Comparison of ENCODE assay signal across 9 cellular contexts in genomic region chr7:144437370-144438191, GRCh38. TPM values are rescaled to one million over a fixed set of nuclear protein-coding genes. Genes with fewer than 3 reads are reported as not detected.
DNase-seq lines count a peak whose midpoint lies in the region; ATAC-seq and TF ChIP-seq lines count a peak whose summit lies in the region.
"Had no signal": no experiment of that assay in that cellular context is flagged by ENCODE, and none has a peak within 500 bp of the region (broad histone marks: within the 10 kb centered on the region; RNA-seq: fewer than 3 reads in every experiment).

No MANE protein-coding gene starts in this region.

- CTCF ChIA-PET in CD4-positive, alpha-beta T cell (lab: Charles Lee), result interaction anchor here (1.2 kb wide), 1 partner anchor 10 kb away, joined by 3 read pairs; no protein-coding TSS in a partner anchor

- H3K4me1 ChIP-seq in OCI-LY1 (ENCODE audit: insufficient read depth, low read length, severe bottlenecking), result no peaks in the 10 kb centered on the region

- intact Hi-C loops in CD4-positive, alpha-beta T cell (cut with DNase I, micrococcal nuclease), result loop anchor here in 1 of 2 experiments (1.0 kb wide), 1 partner anchor 43 kb away; no protein-coding TSS in a partner anchor
- intact Hi-C loops in head of caudate nucleus (cut with DNase I), result no loop called here

- no peak overlapping the region for H3K27ac ChIP-seq in CD4-positive, alpha-beta T cell (ENCODE audit: low read depth, low read length)
- H3K27ac ChIP-seq in OCI-LY1 (ENCODE audit: low read depth, low read length, poor library complexity, severe bottlenecking), result no peak overlapping the region

- no peaks in the 10 kb centered on the region for H4K20me1 ChIP-seq in OCI-LY1 (ENCODE audit: insufficient read depth, low read length)

- POLR2A ChIA-PET in CD4-positive, alpha-beta T cell (lab: Charles Lee), result no interaction called here

- H3K4me3 Mint-ChIP-seq in CD4-positive, alpha-beta T cell, result no peak overlapping the region

- no peak overlapping the region for H3K4me3 ChIP-seq in OCI-LY1 (ENCODE audit: low read depth, low read length, poor library complexity, severe bottlenecking)

- no peaks in the 10 kb centered on the region for H3K9me3 Mint-ChIP-seq in CD4-positive, alpha-beta T cell

- no peaks in the 10 kb centered on the region for H3K4me1 Mint-ChIP-seq in CD4-positive, alpha-beta T cell (ENCODE audit: low read depth)

- no peak overlapping the region for H3K9ac ChIP-seq in OCI-LY1 (ENCODE audit: low read length)

- peaks cover 8% of the 10 kb centered on the region for H3K27me3 Mint-ChIP-seq in CD4-positive, alpha-beta T cell

- peak; percentile 39 for TF ChIP-seq CTCF in CD4-positive, alpha-beta T cell (IDR thresholded peaks at IDR 0.05)
- peak; percentile 81 for TF ChIP-seq CTCF in OCI-LY1 (IDR thresholded peaks at IDR 0.05; ENCODE audit: low read length)

- H3K36me3 ChIP-seq in OCI-LY1 (ENCODE audit: insufficient read depth, low read length), result no peaks in the 10 kb centered on the region

- peak in 9 of 10 experiments; percentile 1 to 32 (median 8) for DNase-seq in CD4-positive, alpha-beta T cell
- DNase-seq in activated naive CD4-positive, alpha-beta T cell treated with Interleukin-2 at 50 U/mL for 16 hours, result peak; percentile 25
- DNase-seq in head of caudate nucleus (peak in 38 of 42 donors; percentile 25 to 87 (median 64)), retina (peak; percentile 38), NCI-H2227 treated with DMSO at 0.1 percent for 48 hours (lab: John Stamatoyannopoulos, UW) (no peak)

- no peaks in the 10 kb centered on the region for H3K36me3 Mint-ChIP-seq in CD4-positive, alpha-beta T cell (ENCODE audit: low read depth)

- H3K27ac Mint-ChIP-seq in CD4-positive, alpha-beta T cell, result no peak overlapping the region

- H2AFZ ChIP-seq in OCI-LY1 (ENCODE audit: low read length), result no peak overlapping the region

- no peak overlapping the region for H3K4me2 ChIP-seq in OCI-LY1 (ENCODE audit: low read length)

- no peaks in the 10 kb centered on the region for H3F3A ChIP-seq in OCI-LY1 (ENCODE audit: insufficient read depth, low read length)

- ATAC-seq in CD4-positive, alpha-beta T cell (ENCODE audit: poor library complexity), result peak; percentile 39
- peak; percentile 88 for ATAC-seq in GM18861 (IDR thresholded peaks at IDR 0.05; ENCODE audit: unreplicated experiment)
- peak; percentile 85 for ATAC-seq in HG03159 (IDR thresholded peaks at IDR 0.05; ENCODE audit: unreplicated experiment)

- H3K9me3 ChIP-seq in CD4-positive, alpha-beta T cell (ENCODE audit: control insufficient read depth, low read length), result no peaks in the 10 kb centered on the region
- H3K9me3 ChIP-seq in OCI-LY1 (ENCODE audit: low read length), result no peaks in the 10 kb centered on the region

- no peaks in the 10 kb centered on the region for H3K9me2 ChIP-seq in OCI-LY1 (ENCODE audit: low read depth, low read length)

- H3K27me3 ChIP-seq in CD4-positive, alpha-beta T cell (ENCODE audit: control insufficient read depth, insufficient read depth, low read length), result no peaks in the 10 kb centered on the region
- H3K27me3 ChIP-seq in OCI-LY1 (ENCODE audit: insufficient read depth, low read length), result no peaks in the 10 kb centered on the region

- H3K79me2 ChIP-seq in OCI-LY1 (ENCODE audit: insufficient read depth, low read length), result no peaks in the 10 kb centered on the region

RNA-seq across cellular contexts. Expression of gene NOBOX, which starts 34.1 kb away (rescaled TPM):
- total RNA-seq in CD4-positive, alpha-beta T cell, result not detected
- total RNA-seq: T-helper 1 cell treated with Interleukin-12 subunit alpha and Interleukin-12 subunit beta and Interleukin-4 antibody, amounts not matched to agents 30 ng/mL and 1 ng/mL, for 36 hours had no signal
